40 cellular contexts compared by ENCODE assay signal in genomic region chr7:95444796-95445195, GRCh38. TPM values are rescaled to one million over a fixed set of nuclear protein-coding genes. Genes with fewer than 3 reads are reported as not detected.
"Had no signal": no experiment of that assay in that cellular context is flagged by ENCODE, and none has a peak within 500 bp of the region (broad histone marks: within the 10 kb centered on the region; RNA-seq: fewer than 3 reads in every experiment).

No MANE protein-coding gene starts in this region.

- H3K4me3 Mint-ChIP-seq: activated B cell treated with CpG ODN at 0.5 μM for 24 hours; activated CD4-positive, alpha-beta memory T cell treated with anti-CD3 and anti-CD28 coated beads for 36 hours; activated CD4-positive, alpha-beta T cell treated with anti-CD3 and anti-CD28 coated beads, Interleukin-2, amount 10 ng/mL, durations not matched to agents 24 days and 14 days; activated CD8-positive, alpha-beta T cell treated with anti-CD3 and anti-CD28 coated beads for 36 hours; activated naive CD4-positive, alpha-beta T cell treated with anti-CD3 and anti-CD28 coated beads for 36 hours; activated naive CD8-positive, alpha-beta T cell treated with anti-CD3 and anti-CD28 coated beads for 36 hours; activated T-cell treated with anti-CD3 and anti-CD28 coated beads, Interleukin-2, amount 50 U/mL, for 4 hours; activated T-cell treated with anti-CD3 and anti-CD28 coated beads, Interleukin-2, amount 50 U/mL, for 72 hours; activated T-helper 1 cell treated with anti-CD3 and anti-CD28 coated beads, Interleukin-12 subunit alpha, Interleukin-12 subunit beta, Interleukin-2, Interleukin-4 antibody, amounts not matched to agents 30 ng/mL and 10 ng/mL and 1 ng/mL, durations not matched to agents 14 hours and 24 hours and 36 hours; activated T-helper 17 cell treated with anti-CD3 and anti-CD28 coated beads, Interleukin-2, amount 50 U/mL, for 72 hours; brain; central memory CD8-positive, alpha-beta T cell; T-helper 1 cell treated with Interleukin-12 subunit alpha and Interleukin-12 subunit beta and Interleukin-4 antibody, amounts not matched to agents 30 μg/mL and 1 μg/mL, for 36 hours; T-helper 2 cell treated with Interferon-gamma antibody and Interleukin-4, amounts not matched to agents 5 μg/mL and 100 μg/mL, for 36 hours had no signal

- H3K36me3 Mint-ChIP-seq: activated CD4-positive, alpha-beta memory T cell treated with anti-CD3 and anti-CD28 coated beads for 36 hours; activated naive CD4-positive, alpha-beta T cell treated with anti-CD3 and anti-CD28 coated beads, Interleukin-2, amount 50 U/mL, for 72 hours; activated naive CD8-positive, alpha-beta T cell treated with anti-CD3 and anti-CD28 coated beads for 36 hours; brain had no signal

- H3K27me3 ChIP-seq: ascending aorta, cardiac muscle cell had no signal

- H3K4me1 Mint-ChIP-seq: activated B cell treated with CpG ODN at 0.5 μM for 24 hours; activated CD4-positive, alpha-beta T cell treated with anti-CD3 and anti-CD28 coated beads, Interleukin-2, amount 10 ng/mL, durations not matched to agents 24 days and 14 days; activated naive CD8-positive, alpha-beta T cell treated with anti-CD3 and anti-CD28 coated beads for 36 hours; activated T-helper 17 cell treated with anti-CD3 and anti-CD28 coated beads, Interleukin-2, amount 50 U/mL, for 72 hours; brain; central memory CD8-positive, alpha-beta T cell had no signal

- H3K27ac Mint-ChIP-seq: activated B cell treated with CpG ODN at 0.5 μM for 24 hours; activated CD4-positive, alpha-beta memory T cell treated with anti-CD3 and anti-CD28 coated beads for 36 hours; activated CD4-positive, alpha-beta T cell treated with anti-CD3 and anti-CD28 coated beads, Interleukin-2, amount 10 ng/mL, durations not matched to agents 24 days and 14 days; activated CD8-positive, alpha-beta T cell treated with anti-CD3 and anti-CD28 coated beads for 36 hours; activated naive CD4-positive, alpha-beta T cell treated with anti-CD3 and anti-CD28 coated beads for 36 hours; activated naive CD4-positive, alpha-beta T cell treated with anti-CD3 and anti-CD28 coated beads, Interleukin-2, amount 50 U/mL, for 72 hours; activated naive CD8-positive, alpha-beta T cell treated with anti-CD3 and anti-CD28 coated beads for 36 hours; activated T-cell treated with anti-CD3 and anti-CD28 coated beads, Interleukin-2, amount 50 U/mL, for 72 hours; activated T-helper 1 cell treated with anti-CD3 and anti-CD28 coated beads, Interleukin-12 subunit alpha, Interleukin-12 subunit beta, Interleukin-2, Interleukin-4 antibody, amounts not matched to agents 30 ng/mL and 10 ng/mL and 1 ng/mL, durations not matched to agents 14 hours and 24 hours and 36 hours; activated T-helper 17 cell treated with anti-CD3 and anti-CD28 coated beads, Interleukin-2, amount 50 U/mL, for 72 hours; brain; T-helper 1 cell treated with Interleukin-12 subunit alpha and Interleukin-12 subunit beta and Interleukin-4 antibody, amounts not matched to agents 30 μg/mL and 1 μg/mL, for 36 hours; T-helper 2 cell treated with Interferon-gamma antibody and Interleukin-4, amounts not matched to agents 5 μg/mL and 100 μg/mL, for 36 hours had no signal

- H3K4me1 ChIP-seq: ascending aorta had no signal

- H3K9me3 ChIP-seq: ascending aorta had no signal

- ATAC-seq: activated CD8-positive, alpha-beta T cell treated with anti-CD3 and anti-CD28 coated beads for 36 hours; activated naive CD4-positive, alpha-beta T cell treated with anti-CD3 and anti-CD28 coated beads, Interleukin-2, amount 50 U/mL, for 72 hours; activated T-cell treated with anti-CD3 and anti-CD28 coated beads, Interleukin-2, amount 50 U/mL, for 4 hours; activated T-cell treated with anti-CD3 and anti-CD28 coated beads, Interleukin-2, amount 50 U/mL, for 72 hours; activated T-helper 17 cell treated with anti-CD3 and anti-CD28 coated beads, Interleukin-2, amount 50 U/mL, for 72 hours had no signal

- DNase-seq: activated B cell treated with CpG ODN at 0.5 μM for 24 hours; activated CD4-positive, alpha-beta memory T cell treated with anti-CD3 and anti-CD28 coated beads for 36 hours; activated CD4-positive, alpha-beta T cell treated with anti-CD3 and anti-CD28 coated beads for 4 hours; activated CD4-positive, alpha-beta T cell treated with anti-CD3 and anti-CD28 coated beads, Interleukin-2, amount 10 ng/mL, durations not matched to agents 24 days and 14 days; activated CD4-positive, alpha-beta T cell treated with anti-CD3 and anti-CD28 coated beads, Interleukin-2, amount 50 U/mL, for 1 hour; activated CD4-positive, alpha-beta T cell treated with anti-CD3 and anti-CD28 coated beads, Interleukin-2, amount 50 U/mL, for 4 hours; activated CD4-positive, CD25-positive, alpha-beta regulatory T cell treated with anti-CD3 and anti-CD28 coated beads, Interleukin-2, amount 50 U/mL, for 72 hours; activated CD8-positive, alpha-beta memory T cell treated with anti-CD3 and anti-CD28 coated beads, Interleukin-2, amount 50 U/mL, for 4 hours; activated CD8-positive, alpha-beta T cell treated with anti-CD3 and anti-CD28 coated beads for 36 hours; activated effector memory CD4-positive, alpha-beta T cell treated with anti-CD3 and anti-CD28 coated beads, Interleukin-2, amount 50 U/mL, for 16 hours; activated gamma-delta T cell treated with Interleukin-2 at 50 U/mL for 16 hours; activated naive CD4-positive, alpha-beta T cell; activated naive CD4-positive, alpha-beta T cell treated with anti-CD3 and anti-CD28 coated beads for 36 hours; activated naive CD4-positive, alpha-beta T cell treated with anti-CD3 and anti-CD28 coated beads, Interleukin-2, amount 50 U/mL, for 16 hours; activated naive CD8-positive, alpha-beta T cell treated with anti-CD3 and anti-CD28 coated beads for 36 hours; activated T-cell treated with anti-CD3 and anti-CD28 coated beads for 4 hours; activated T-cell treated with anti-CD3 and anti-CD28 coated beads, Interleukin-2, amount 50 U/mL, for 1 hour; activated T-cell treated with anti-CD3 and anti-CD28 coated beads, Interleukin-2, amount 50 U/mL, for 4 hours; activated T-cell treated with anti-CD3 and anti-CD28 coated beads, Interleukin-2, amount 50 U/mL, for 72 hours; amygdala; anterior cingulate cortex; caudate nucleus; cerebellar nuclear complex; T-helper 1 cell; T-helper 2 cell; T-helper 9 cell had no signal

- H3K9me3 Mint-ChIP-seq: activated B cell treated with CpG ODN at 0.5 μM for 24 hours; activated CD4-positive, alpha-beta memory T cell treated with anti-CD3 and anti-CD28 coated beads for 36 hours; activated CD4-positive, alpha-beta T cell treated with anti-CD3 and anti-CD28 coated beads, Interleukin-2, amount 10 ng/mL, durations not matched to agents 24 days and 14 days; activated CD8-positive, alpha-beta T cell treated with anti-CD3 and anti-CD28 coated beads for 36 hours; activated naive CD4-positive, alpha-beta T cell treated with anti-CD3 and anti-CD28 coated beads for 36 hours; activated naive CD4-positive, alpha-beta T cell treated with anti-CD3 and anti-CD28 coated beads, Interleukin-2, amount 50 U/mL, for 72 hours; activated naive CD8-positive, alpha-beta T cell treated with anti-CD3 and anti-CD28 coated beads for 36 hours; activated T-cell treated with anti-CD3 and anti-CD28 coated beads, Interleukin-2, amount 50 U/mL, for 4 hours; activated T-cell treated with anti-CD3 and anti-CD28 coated beads, Interleukin-2, amount 50 U/mL, for 72 hours; activated T-helper 1 cell treated with anti-CD3 and anti-CD28 coated beads, Interleukin-12 subunit alpha, Interleukin-12 subunit beta, Interleukin-2, Interleukin-4 antibody, amounts not matched to agents 30 ng/mL and 10 ng/mL and 1 ng/mL, durations not matched to agents 14 hours and 24 hours and 36 hours; activated T-helper 17 cell treated with anti-CD3 and anti-CD28 coated beads, Interleukin-2, amount 50 U/mL, for 72 hours; brain; central memory CD8-positive, alpha-beta T cell; T-helper 1 cell treated with Interleukin-12 subunit alpha and Interleukin-12 subunit beta and Interleukin-4 antibody, amounts not matched to agents 30 μg/mL and 1 μg/mL, for 36 hours; T-helper 2 cell treated with Interferon-gamma antibody and Interleukin-4, amounts not matched to agents 5 μg/mL and 100 μg/mL, for 36 hours had no signal

- H3K27me3 Mint-ChIP-seq: activated CD4-positive, alpha-beta memory T cell treated with anti-CD3 and anti-CD28 coated beads for 36 hours; activated CD8-positive, alpha-beta T cell treated with anti-CD3 and anti-CD28 coated beads for 36 hours; activated naive CD8-positive, alpha-beta T cell treated with anti-CD3 and anti-CD28 coated beads for 36 hours; activated T-helper 17 cell treated with anti-CD3 and anti-CD28 coated beads, Interleukin-2, amount 50 U/mL, for 72 hours; brain; central memory CD8-positive, alpha-beta T cell had no signal

- H3K4me3 ChIP-seq: ascending aorta, cardiac muscle cell had no signal

- H3K36me3 ChIP-seq: ascending aorta, cardiac muscle cell had no signal

- H3K27ac ChIP-seq: ascending aorta, cardiac muscle cell, VCaP had no signal

- FAIRE-seq: bronchial epithelial cell, TTC549 had no signal

RNA-seq across cellular contexts. Expression of gene ASB4, which starts 40.9 kb away (rescaled TPM):
- total RNA-seq: activated B cell treated with CpG ODN at 0.5 μM for 24 hours; activated CD4-positive, alpha-beta memory T cell treated with anti-CD3 and anti-CD28 coated beads for 36 hours; activated CD4-positive, alpha-beta T cell treated with anti-CD3 and anti-CD28 coated beads, Interleukin-2, amount 10 ng/mL, durations not matched to agents 24 days and 14 days; activated CD8-positive, alpha-beta memory T cell treated with anti-CD3 and anti-CD28 coated beads for 36 hours; activated CD8-positive, alpha-beta T cell treated with anti-CD3 and anti-CD28 coated beads for 36 hours; activated naive CD4-positive, alpha-beta T cell treated with anti-CD3 and anti-CD28 coated beads for 36 hours; activated naive CD4-positive, alpha-beta T cell treated with anti-CD3 and anti-CD28 coated beads, Interleukin-2, amount 50 U/mL, for 72 hours; activated naive CD8-positive, alpha-beta T cell treated with anti-CD3 and anti-CD28 coated beads for 36 hours; activated T-cell treated with anti-CD3 and anti-CD28 coated beads, Interleukin-2, amount 50 U/mL, for 72 hours; activated T-helper 1 cell treated with anti-CD3 and anti-CD28 coated beads, Interleukin-12 subunit alpha, Interleukin-12 subunit beta, Interleukin-2, Interleukin-4 antibody, amounts not matched to agents 30 ng/mL and 10 ng/mL and 1 ng/mL, durations not matched to agents 14 hours and 24 hours and 36 hours; activated T-helper 17 cell treated with anti-CD3 and anti-CD28 coated beads, Interleukin-2, amount 50 U/mL, for 72 hours; cardiac muscle cell; chondrocyte had no signal

RNA-seq across cellular contexts. Expression of gene PON3, which starts 48.6 kb away (rescaled TPM):
- total RNA-seq: activated B cell treated with CpG ODN at 0.5 μM for 24 hours; activated CD4-positive, alpha-beta memory T cell treated with anti-CD3 and anti-CD28 coated beads for 36 hours; activated CD4-positive, alpha-beta T cell treated with anti-CD3 and anti-CD28 coated beads, Interleukin-2, amount 10 ng/mL, durations not matched to agents 24 days and 14 days; activated CD8-positive, alpha-beta memory T cell treated with anti-CD3 and anti-CD28 coated beads for 36 hours; activated CD8-positive, alpha-beta T cell treated with anti-CD3 and anti-CD28 coated beads for 36 hours; activated naive CD4-positive, alpha-beta T cell treated with anti-CD3 and anti-CD28 coated beads for 36 hours; activated T-cell treated with anti-CD3 and anti-CD28 coated beads, Interleukin-2, amount 50 U/mL, for 4 hours; activated T-helper 1 cell treated with anti-CD3 and anti-CD28 coated beads, Interleukin-12 subunit alpha, Interleukin-12 subunit beta, Interleukin-2, Interleukin-4 antibody, amounts not matched to agents 30 ng/mL and 10 ng/mL and 1 ng/mL, durations not matched to agents 14 hours and 24 hours and 36 hours; activated T-helper 17 cell treated with anti-CD3 and anti-CD28 coated beads, Interleukin-2, amount 50 U/mL, for 72 hours; ascending aorta; cardiac muscle cell; chondrocyte had no signal
- polyA plus RNA-seq: cardiac muscle cell had no signal
